In the genomic region with DNA sequence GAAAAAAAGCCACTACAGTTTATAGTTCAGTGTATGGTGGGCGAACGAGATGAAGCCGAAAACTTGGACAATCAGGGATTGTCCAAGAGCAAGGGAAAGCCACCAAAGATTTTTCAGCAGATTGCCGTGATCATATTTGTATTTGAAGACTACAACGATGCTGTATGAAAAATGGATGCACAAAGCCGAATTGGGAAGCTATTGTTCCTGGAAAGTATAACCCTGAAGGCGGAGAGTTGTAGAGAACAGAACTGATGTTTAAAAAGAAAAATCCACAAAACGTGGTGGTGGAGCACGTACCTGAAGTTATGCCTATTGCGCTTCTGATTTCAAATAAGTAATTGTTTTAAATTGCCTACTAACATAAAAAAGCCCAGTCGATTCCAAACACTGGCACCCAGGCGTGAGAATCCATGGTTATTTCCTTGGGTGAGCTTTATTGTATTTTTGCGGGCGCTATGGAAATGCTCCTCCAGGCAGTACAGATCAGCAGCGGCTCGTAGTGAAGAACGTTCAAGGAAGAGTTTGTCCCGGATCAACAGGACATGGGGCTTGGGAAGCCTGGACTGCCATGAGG, we compare ENCODE assay signal across 8 cellular contexts. TPM values are rescaled to one million over a fixed set of nuclear protein-coding genes. Genes with fewer than 3 reads are reported as not detected.
DNase-seq lines count a peak whose midpoint lies in the region; ATAC-seq, FAIRE-seq and TF ChIP-seq lines count a peak whose summit lies in the region.

No MANE protein-coding gene starts in this region.

- intact Hi-C loops in kidney (cut with DNase I): no loop called here

- H3K9ac ChIP-seq in kidney (ENCODE audit: low read length in 2 of 2): peak overlapping the region; percentile 50 to 78

- TF ChIP-seq CTCF in VCaP (conservative IDR thresholded peaks at IDR 0.05): no peak
- no peak for TF ChIP-seq CTCF in kidney (IDR thresholded peaks at IDR 0.05; ENCODE audit: borderline replicate concordance, extremely low read depth, insufficient read depth)

- peaks cover 14 to 16% of the 10 kb centered on the region in 2 donors for H3K4me1 ChIP-seq in kidney (ENCODE audit: control insufficient read depth in 1 of 2, insufficient read depth in 1 of 2, low read depth in 1 of 2, low read length in 2 of 2)

- FAIRE-seq in kidney (lab: Jason Lieb, UNC): no peak
- no peak for FAIRE-seq in urothelium cell line (lab: Jason Lieb, UNC)

- H3K27ac ChIP-seq in VCaP (peak overlapping the region; percentile 94), kidney (ENCODE audit: low read depth in 2 of 2, low read length in 2 of 2) (peak overlapping the region; percentile 87 to 97)

- H3K36me3 ChIP-seq in kidney (ENCODE audit: control insufficient read depth in 1 of 2, insufficient read depth in 2 of 2, low read length in 2 of 2): no peaks in the 10 kb centered on the region

- H3K4me3 ChIP-seq in kidney (ENCODE audit: low read length in 2 of 2): peak overlapping the region; percentile 85 to 98

- DNase-seq in SKM-1 treated with dmso at 0.1 percent for 144 hours (lab: John Stamatoyannopoulos, UW; ENCODE audit: unreplicated experiment) (peak; percentile 39), SKM-1 (lab: John Stamatoyannopoulos, UW; ENCODE audit: unreplicated experiment) (no peak), kidney (no peak), urothelium cell line (ENCODE audit: low spot score) (peak; percentile 8), cerebellar nuclear complex (lab: John Stamatoyannopoulos, UW) (no peak)

- H3K9me3 ChIP-seq in kidney (ENCODE audit: control insufficient read depth in 1 of 2, low read length in 2 of 2): no peaks in the 10 kb centered on the region

- no peak for ATAC-seq in GM19395 (IDR thresholded peaks at IDR 0.05; ENCODE audit: unreplicated experiment)
- ATAC-seq in HG03108 (IDR thresholded peaks at IDR 0.05; ENCODE audit: unreplicated experiment): no peak

RNA-seq across cellular contexts. Expression of gene TARS1, which starts 0.8 kb away (rescaled TPM):
- 99.5 TPM for total RNA-seq in kidney
- polyA plus RNA-seq in kidney (ENCODE audit: insufficient read depth, low read depth, low replicate concordance): 66.0 TPM

Comparison
In these comparisons a context has a peak if more than half of its experiments do, and no peak if none do; other contexts are left out.
1. DNase-seq: peak in SKM-1 treated with dmso at 0.1 percent for 144 hours (single experiment) and urothelium cell line (single experiment); none in SKM-1 (single experiment), kidney (single experiment) and cerebellar nuclear complex (0 of 2).